25 cellular contexts compared by ENCODE assay signal in genomic region chr9:13552606-13553215, GRCh38.
A peak's percentile ranks its signal among the peaks of the same experiment; 100 is the strongest.
DNase-seq lines count a peak whose midpoint lies in the region; ATAC-seq and TF ChIP-seq lines count a peak whose summit lies in the region.
"Had no signal": no experiment of that assay in that cellular context is flagged by ENCODE, and none has a peak within 500 bp of the region (broad histone marks: within the 10 kb centered on the region; RNA-seq: fewer than 3 reads in every experiment).

No MANE protein-coding gene starts in this region.

- peak; percentile 35 for DNase-seq in NCI-H510A treated with DMSO at 0.1 percent for 48 hours (lab: John Stamatoyannopoulos, UW)
- no peak for DNase-seq in NCI-H510A (lab: John Stamatoyannopoulos, UW)
- peak; percentile 86 for DNase-seq in NCI-H1105 treated with DMSO at 0.1 percent for 48 hours (lab: John Stamatoyannopoulos, UW)
- DNase-seq in NCI-H345 treated with DMSO at 0.1 percent for 48 hours (lab: John Stamatoyannopoulos, UW; ENCODE audit: unreplicated experiment), result peak; percentile 89
- peak; percentile 51 to 83 for DNase-seq in dermis microvascular lymphatic vessel endothelial cell (ENCODE audit: low read depth in 2 of 2)
- no peak for DNase-seq in PC-9
- no peak for DNase-seq in body of pancreas
- DNase-seq: activated CD4-positive, alpha-beta T cell treated with anti-CD3 and anti-CD28 coated beads, Interleukin-2, amount 10 ng/mL, durations not matched to agents 24 days and 14 days; activated gamma-delta T cell treated with Interleukin-2 at 50 U/mL for 16 hours; activated T-cell treated with anti-CD3 and anti-CD28 coated beads, Interleukin-2, amount 50 U/mL, for 4 hours; dorsolateral prefrontal cortex; KG1; midbrain; MM.1S; naive thymus-derived CD4-positive, alpha-beta T cell; NCI-H1694; NCI-H524 treated with DMSO at 0.1 percent for 48 hours; sigmoid colon; stimulated activated CD4-positive, alpha-beta T cell treated with anti-CD3 and anti-CD28 coated beads, Interleukin-4, amount 100 ng/mL, for 24 hours; SW 1271; T1000 had no signal

- POLR2A ChIA-PET in PC-9 (lab: Charles Lee; ENCODE audit: unreplicated experiment), result no interaction called here

- CTCF ChIA-PET in PC-9 (lab: Charles Lee), result no interaction called here

- H3K4me1 ChIP-seq in PC-9 (replicated peaks; ENCODE audit: insufficient read depth) (no peaks in the 10 kb centered on the region), body of pancreas (no peaks in the 10 kb centered on the region)

- H2AFZ ChIP-seq in PC-9, result no peak overlapping the region

- ATAC-seq in GM21390 (IDR thresholded peaks at IDR 0.05; ENCODE audit: unreplicated experiment) (no peak), body of pancreas (no peak)
- ATAC-seq: activated T-cell treated with anti-CD3 and anti-CD28 coated beads, Interleukin-2, amount 50 U/mL, for 4 hours; HCT116; naive thymus-derived CD4-positive, alpha-beta T cell; stimulated activated memory B cell treated with anti-CD40 and anti-IgM and Interleukin-4, amounts not matched to agents 10 μg/mL and 1 μg/mL and 100 μg/mL, for 72 hours had no signal

- H4K20me1 ChIP-seq in PC-9 (ENCODE audit: insufficient read depth), result no peaks in the 10 kb centered on the region

- TF ChIP-seq CTCF in PC-9 (conservative IDR thresholded peaks at IDR 0.05) (no peak), body of pancreas (IDR thresholded peaks at IDR 0.05) (no peak)

- H3K27me3 ChIP-seq in PC-9 (ENCODE audit: insufficient read depth, low read depth), result no peaks in the 10 kb centered on the region
- H3K27me3 ChIP-seq in body of pancreas, result no peaks in the 10 kb centered on the region
- H3K27me3 ChIP-seq: dorsolateral prefrontal cortex, sigmoid colon had no signal

- TF ChIP-seq POLR2A in body of pancreas (IDR thresholded peaks at IDR 0.05), result no peak

- H3K36me3 ChIP-seq in PC-9 (ENCODE audit: low read depth) (no peaks in the 10 kb centered on the region), body of pancreas (replicated peaks in 1 of 2; ENCODE audit: insufficient read depth in 1 of 2, low read depth in 2 of 2) (no peaks in the 10 kb centered on the region)
- H3K36me3 ChIP-seq: sigmoid colon had no signal

- WGBS in body of pancreas, 2 donors, result 40 to 42% methylated on average over 5 of the region's 5 CpGs

- intact Hi-C loops in PC-9 (cut with micrococcal nuclease; ENCODE audit: unreplicated experiment) (no loop called here), body of pancreas (cut with DNase I) (no loop called here)

- H3K4me3 ChIP-seq in PC-9 (no peak overlapping the region), body of pancreas (no peak overlapping the region)
- H3K4me3 ChIP-seq: dorsolateral prefrontal cortex, sigmoid colon had no signal

- no TSS peak for BruUV-seq in PC-9 (replicated peaks; lab: Mats Ljungman, UMichigan)

- H3K79me2 ChIP-seq in PC-9 (ENCODE audit: low read depth), result no peaks in the 10 kb centered on the region

- H3K4me2 ChIP-seq in PC-9, result no peak overlapping the region

- H3K27ac ChIP-seq in PC-9, result no peak overlapping the region
- no peak overlapping the region for H3K27ac ChIP-seq in body of pancreas
- H3K27ac ChIP-seq: 22Rv1, dorsolateral prefrontal cortex, sigmoid colon had no signal

- no peaks in the 10 kb centered on the region for H3K9me3 ChIP-seq in PC-9 (ENCODE audit: insufficient read depth, low read depth)
- H3K9me3 ChIP-seq in body of pancreas, result no peaks in the 10 kb centered on the region
- H3K9me3 ChIP-seq: sigmoid colon had no signal

- no peaks in the 10 kb centered on the region for H3F3A ChIP-seq in PC-9 (ENCODE audit: insufficient read depth, low read depth)

- H3K9me2 ChIP-seq in PC-9 (ENCODE audit: insufficient read depth), result no peaks in the 10 kb centered on the region

Comparison
In these comparisons a context has a peak if more than half of its experiments do, and no peak if none do; other contexts are left out.
1. DNase-seq: peak in NCI-H510A treated with DMSO at 0.1 percent for 48 hours (single experiment), NCI-H1105 treated with DMSO at 0.1 percent for 48 hours (single experiment), NCI-H345 treated with DMSO at 0.1 percent for 48 hours (single experiment) and dermis microvascular lymphatic vessel endothelial cell (2 of 2); none in NCI-H510A (single experiment), PC-9 (0 of 2) and body of pancreas (0 of 4).